In the genomic region with DNA sequence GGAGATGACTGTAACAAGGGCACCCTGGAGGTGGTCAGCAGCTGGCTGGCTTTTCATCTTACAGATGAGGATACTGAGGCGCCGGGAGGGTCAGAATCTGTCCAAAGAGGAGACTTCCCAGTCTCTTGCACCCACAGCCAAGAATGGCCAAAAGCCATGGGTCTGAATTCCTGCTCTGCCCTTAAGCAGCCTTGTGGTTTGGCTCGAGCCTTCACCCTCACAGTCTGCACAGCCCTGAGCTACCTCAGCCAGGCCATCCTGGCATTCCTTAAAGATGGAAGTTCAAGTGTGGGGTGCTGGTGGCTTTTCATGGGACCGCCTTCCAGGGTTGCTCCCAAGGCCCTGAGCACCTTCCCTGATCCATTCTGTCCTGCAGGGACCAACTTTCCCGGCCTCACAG, we compare ENCODE assay signal across 17 cellular contexts. TPM values are rescaled to one million over a fixed set of nuclear protein-coding genes. Genes with fewer than 3 reads are reported as not detected.
DNase-seq lines count a peak whose midpoint lies in the region; TF ChIP-seq lines count a peak whose summit lies in the region.
"Had no signal": no experiment of that assay in that cellular context is flagged by ENCODE, and none has a peak within 500 bp of the region (broad histone marks: within the 10 kb centered on the region; RNA-seq: fewer than 3 reads in every experiment).

No MANE protein-coding gene starts in this region.

- peaks cover 18% of the 10 kb centered on the region; the same call in 1 of the 2 replicates for H3K27me3 ChIP-seq in GM23248 (replicated peaks; ENCODE audit: insufficient read depth)

- in situ Hi-C loops in GM23248 (cut with MboI), result no loop called here

- no peaks in the 10 kb centered on the region for H3K9me3 ChIP-seq in GM23248 (ENCODE audit: low read depth)
- H3K9me3 ChIP-seq: Caco-2, HAP-1 had no signal

- no peak for TF ChIP-seq CTCF in choroid plexus epithelial cell (conservative IDR thresholded peaks at IDR 0.05; ENCODE audit: low read depth, low read length)

- no peaks in the 10 kb centered on the region for H3K9me2 ChIP-seq in GM23248 (ENCODE audit: insufficient read depth)

- DNase-seq in AG08396 (ENCODE audit: low spot score) (peak; percentile 40), GM23248 (peak; percentile 25), choroid plexus epithelial cell (ENCODE audit: low read depth) (peak; percentile 27), myocyte (ENCODE audit: low read depth) (peak; percentile 74), NCI-H2196 treated with DMSO at 0.1 percent for 48 hours (lab: John Stamatoyannopoulos, UW; ENCODE audit: unreplicated experiment) (no peak), RPMI8226 (no peak)
- DNase-seq in central memory CD4-positive, alpha-beta T cell, result no peak
- DNase-seq: AML-193; Caco-2; CD4-positive, CD25-positive, alpha-beta regulatory T cell; DMS153; Kasumi-1; NCI-H1417; NCI-H187 treated with DMSO at 0.1 percent for 48 hours; NCI-H510A treated with DMSO at 0.1 percent for 48 hours; PC-9 had no signal

- no peaks in the 10 kb centered on the region for H4K20me1 ChIP-seq in GM23248 (ENCODE audit: insufficient read depth)

- H3K4me1 ChIP-seq in GM23248 (ENCODE audit: insufficient read depth), result no peaks in the 10 kb centered on the region
- H3K4me1 ChIP-seq: HAP-1 had no signal

- H3K9ac ChIP-seq in GM23248, result no peak overlapping the region

- H3K4me3 ChIP-seq in GM23248, result no peak overlapping the region
- no peak overlapping the region for H3K4me3 ChIP-seq in choroid plexus epithelial cell (ENCODE audit: low read depth, low read length)
- H3K4me3 ChIP-seq: HAP-1, PC-9 had no signal

- no peaks in the 10 kb centered on the region for H3K79me2 ChIP-seq in GM23248 (ENCODE audit: insufficient read depth)

- no peak overlapping the region for H3K4me2 ChIP-seq in GM23248 (ENCODE audit: unreplicated experiment)
- H3K4me2 ChIP-seq: PC-9 had no signal

- H3F3A ChIP-seq in GM23248 (ENCODE audit: insufficient read depth), result no peaks in the 10 kb centered on the region

- no peak overlapping the region for H3K27ac ChIP-seq in GM23248
- H3K27ac ChIP-seq: PC-9 had no signal

- H3K36me3 ChIP-seq in GM23248 (ENCODE audit: low read depth), result no peaks in the 10 kb centered on the region
- H3K36me3 ChIP-seq: HAP-1 had no signal

- WGBS in GM23248 (ENCODE audit: low coverage in 1 of 2, low lambda C conversion rate in 2 of 2, missing lambda C conversion rate in 2 of 2), 2 experiments, result 44 to 47% methylated on average over 5 of the region's 5 CpGs

- no peak overlapping the region for H2AFZ ChIP-seq in GM23248
- H2AFZ ChIP-seq: PC-9 had no signal

RNA-seq across cellular contexts. Expression of a gene that starts 59.2 kb away (rescaled TPM):
- total RNA-seq in GM23248 (2014; rRNA removed; shearing (Covaris generic)), result not detected in 2 replicates
- polyA plus RNA-seq in GM23248 (2016; fragmentation: Nextera tagmentation; extraction: Ambion mirVana), result not detected in 2 replicates
- total RNA-seq in myocyte, result not detected in 2 replicates
- polyA plus RNA-seq in myocyte (2012), result 0.37 TPM
- total RNA-seq: PC-9 had no signal

Comparison
In these comparisons a context has a peak if more than half of its experiments do, and no peak if none do; other contexts are left out.
1. DNase-seq: peak in AG08396 (single experiment), GM23248 (single experiment), choroid plexus epithelial cell (single experiment) and myocyte (single experiment); none in NCI-H2196 treated with DMSO at 0.1 percent for 48 hours (single experiment), central memory CD4-positive, alpha-beta T cell (single experiment) and RPMI8226 (single experiment).